ENCODE assay signal across 27 cellular contexts in the genomic region with DNA sequence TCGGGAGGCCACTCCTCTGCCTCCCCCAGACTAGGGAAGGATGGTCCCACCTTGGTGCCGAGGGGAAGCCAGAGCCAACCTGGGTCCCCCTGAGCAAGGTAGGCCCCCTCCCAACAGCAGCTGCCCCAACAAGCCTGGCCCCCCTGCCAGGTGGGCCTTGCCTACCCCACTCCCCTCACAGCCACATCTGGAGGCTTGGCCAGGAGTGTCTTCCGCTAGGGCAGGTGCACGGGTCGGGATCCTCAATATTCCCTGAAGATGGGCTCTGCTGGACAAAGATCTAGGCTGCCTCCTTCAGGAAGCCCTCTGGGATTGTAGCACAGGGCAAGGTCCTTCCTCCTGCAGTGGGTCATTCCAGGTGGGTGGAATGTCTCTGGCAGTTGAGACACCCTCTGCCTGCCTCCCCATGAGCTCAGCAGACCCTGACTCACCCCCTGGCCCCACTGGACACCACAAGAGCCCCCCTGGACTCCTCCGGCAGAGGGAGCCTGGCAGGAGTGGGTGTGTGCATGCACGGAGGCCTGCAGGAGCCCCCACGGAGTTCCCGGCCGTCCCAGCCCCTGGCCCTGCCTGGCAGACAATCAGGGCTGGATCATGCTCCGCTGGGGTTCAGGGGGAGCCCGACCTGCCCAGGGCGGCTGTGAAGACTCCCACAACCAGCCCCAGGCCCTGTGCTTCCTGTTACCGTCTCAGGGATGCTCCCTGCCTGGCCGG. TPM values are rescaled to one million over a fixed set of nuclear protein-coding genes. Genes with fewer than 3 reads are reported as not detected.
"Had no signal": no experiment of that assay in that cellular context is flagged by ENCODE, and none has a peak within 500 bp of the region (broad histone marks: within the 10 kb centered on the region; RNA-seq: fewer than 3 reads in every experiment).

No MANE protein-coding gene starts in this region.

- H3K27ac Mint-ChIP-seq: activated CD8-positive, alpha-beta memory T cell treated with anti-CD3 and anti-CD28 coated beads, Interleukin-2, amount 10 ng/mL, durations not matched to agents 7 days and 5 days; activated CD8-positive, alpha-beta T cell treated with anti-CD3 and anti-CD28 coated beads for 36 hours; activated naive CD4-positive, alpha-beta T cell treated with anti-CD3 and anti-CD28 coated beads, Interleukin-2, amount 50 U/mL, for 24 hours; effector memory CD8-positive, alpha-beta T cell; memory B cell; natural killer cell treated with Interleukin-12 subunit alpha and Interleukin-12 subunit beta and Interleukin-15 and Interleukin-18, amount 100 ng/mL, for 72 hours; stimulated activated naive CD8-positive, alpha-beta T cell treated with anti-CD3 and anti-CD28 coated beads, Interleukin-15, Interleukin-2, amounts not matched to agents 100 ng/mL and 50 ng/mL, for 24 hours; T-helper 17 cell had no signal

- H3K4me3 Mint-ChIP-seq: activated CD8-positive, alpha-beta memory T cell treated with anti-CD3 and anti-CD28 coated beads, Interleukin-2, amount 10 ng/mL, durations not matched to agents 7 days and 5 days; activated CD8-positive, alpha-beta T cell treated with anti-CD3 and anti-CD28 coated beads for 36 hours; activated naive CD4-positive, alpha-beta T cell treated with anti-CD3 and anti-CD28 coated beads, Interleukin-2, amount 50 U/mL, for 24 hours; effector memory CD8-positive, alpha-beta T cell; memory B cell; natural killer cell treated with Interleukin-12 subunit alpha and Interleukin-12 subunit beta and Interleukin-15 and Interleukin-18, amount 100 ng/mL, for 72 hours; stimulated activated naive CD8-positive, alpha-beta T cell treated with anti-CD3 and anti-CD28 coated beads, Interleukin-15, Interleukin-2, amounts not matched to agents 100 ng/mL and 50 ng/mL, for 24 hours; T-helper 17 cell had no signal

- FAIRE-seq: endothelial cell of umbilical vein, islet of Langerhans had no signal

- H3K4me1 Mint-ChIP-seq: activated CD8-positive, alpha-beta memory T cell treated with anti-CD3 and anti-CD28 coated beads, Interleukin-2, amount 10 ng/mL, durations not matched to agents 7 days and 5 days; activated naive CD4-positive, alpha-beta T cell treated with anti-CD3 and anti-CD28 coated beads, Interleukin-2, amount 50 U/mL, for 24 hours; memory B cell; T-helper 17 cell had no signal

- H3K4me3 ChIP-seq: esophagus squamous epithelium, gastroesophageal sphincter, heart left ventricle, ovary, prostate gland, transverse colon, uterus had no signal

- H3K36me3 Mint-ChIP-seq: activated naive CD4-positive, alpha-beta T cell treated with anti-CD3 and anti-CD28 coated beads, Interleukin-2, amount 50 U/mL, for 24 hours; natural killer cell treated with Interleukin-12 subunit alpha and Interleukin-12 subunit beta and Interleukin-15 and Interleukin-18, amount 100 ng/mL, for 72 hours had no signal

- H3K27ac ChIP-seq: brain microvascular endothelial cell, esophagus squamous epithelium, gastroesophageal sphincter, neutrophil, ovary, prostate gland, transverse colon, uterus had no signal

- H3K9me3 ChIP-seq: esophagus squamous epithelium, gastroesophageal sphincter, heart left ventricle, neutrophil, ovary, prostate gland, transverse colon, uterus had no signal

- H3K4me1 ChIP-seq: prostate gland, uterus had no signal

- H3K27me3 ChIP-seq: ovary, uterus had no signal

- ATAC-seq: activated CD8-positive, alpha-beta memory T cell treated with anti-CD3 and anti-CD28 coated beads, Interleukin-2, amount 10 ng/mL, durations not matched to agents 7 days and 5 days; effector memory CD8-positive, alpha-beta T cell; gastroesophageal sphincter; heart left ventricle; T-helper 17 cell had no signal

- H3K9me3 Mint-ChIP-seq: activated naive CD4-positive, alpha-beta T cell treated with anti-CD3 and anti-CD28 coated beads, Interleukin-2, amount 50 U/mL, for 24 hours; natural killer cell treated with Interleukin-12 subunit alpha and Interleukin-12 subunit beta and Interleukin-15 and Interleukin-18, amount 100 ng/mL, for 72 hours; stimulated activated naive CD8-positive, alpha-beta T cell treated with anti-CD3 and anti-CD28 coated beads, Interleukin-15, Interleukin-2, amounts not matched to agents 100 ng/mL and 50 ng/mL, for 24 hours had no signal

- H3K27me3 Mint-ChIP-seq: activated CD8-positive, alpha-beta memory T cell treated with anti-CD3 and anti-CD28 coated beads, Interleukin-2, amount 10 ng/mL, durations not matched to agents 7 days and 5 days; activated CD8-positive, alpha-beta T cell treated with anti-CD3 and anti-CD28 coated beads for 36 hours; activated naive CD4-positive, alpha-beta T cell treated with anti-CD3 and anti-CD28 coated beads, Interleukin-2, amount 50 U/mL, for 24 hours; effector memory CD8-positive, alpha-beta T cell; natural killer cell treated with Interleukin-12 subunit alpha and Interleukin-12 subunit beta and Interleukin-15 and Interleukin-18, amount 100 ng/mL, for 72 hours; stimulated activated naive CD8-positive, alpha-beta T cell treated with anti-CD3 and anti-CD28 coated beads, Interleukin-15, Interleukin-2, amounts not matched to agents 100 ng/mL and 50 ng/mL, for 24 hours; T-helper 17 cell had no signal

- DNase-seq: activated CD4-positive, alpha-beta T cell treated with anti-CD3 and anti-CD28 coated beads for 48 hours; activated CD4-positive, CD25-positive, alpha-beta regulatory T cell; activated CD8-positive, alpha-beta memory T cell treated with anti-CD3 and anti-CD28 coated beads, Interleukin-2, amount 10 ng/mL, durations not matched to agents 7 days and 5 days; activated CD8-positive, alpha-beta T cell treated with anti-CD3 and anti-CD28 coated beads for 36 hours; activated gamma-delta T cell treated with Interleukin-2 at 50 U/mL for 16 hours; activated T-cell treated with anti-CD3 and anti-CD28 coated beads for 4 hours; brain microvascular endothelial cell; effector memory CD8-positive, alpha-beta T cell; esophagus squamous epithelium; heart left ventricle; ovary; stimulated activated CD4-positive, alpha-beta T cell treated with anti-CD3 and anti-CD28 coated beads, Interleukin-1b, Interleukin-23, amount 100 ng/mL, for 48 hours; T-helper 17 cell; transverse colon; uterus had no signal

- H3K36me3 ChIP-seq: brain microvascular endothelial cell, esophagus squamous epithelium, gastroesophageal sphincter, heart left ventricle, neutrophil, ovary, prostate gland, transverse colon, uterus had no signal

RNA-seq across cellular contexts. Expression of gene C1QTNF8, which starts 0.4 kb away (rescaled TPM):
- total RNA-seq: activated CD8-positive, alpha-beta memory T cell treated with anti-CD3 and anti-CD28 coated beads, Interleukin-2, amount 10 ng/mL, durations not matched to agents 7 days and 5 days; activated CD8-positive, alpha-beta T cell treated with anti-CD3 and anti-CD28 coated beads for 36 hours; dermis microvascular lymphatic vessel endothelial cell; endothelial cell of umbilical vein; esophagus squamous epithelium; gastroesophageal sphincter; heart left ventricle; lower leg skin; natural killer cell treated with Interleukin-12 subunit alpha and Interleukin-12 subunit beta and Interleukin-15 and Interleukin-18, amount 100 ng/mL, for 72 hours; skeletal muscle tissue; T-helper 17 cell; transverse colon; uterus had no signal
- polyA plus RNA-seq: endothelial cell of umbilical vein, heart left ventricle, ovary had no signal

RNA-seq across cellular contexts. Expression of gene SSTR5, which starts 23.1 kb away (rescaled TPM):
- total RNA-seq: activated CD8-positive, alpha-beta memory T cell treated with anti-CD3 and anti-CD28 coated beads, Interleukin-2, amount 10 ng/mL, durations not matched to agents 7 days and 5 days; activated CD8-positive, alpha-beta T cell treated with anti-CD3 and anti-CD28 coated beads for 36 hours; esophagus squamous epithelium; gastroesophageal sphincter; natural killer cell treated with Interleukin-12 subunit alpha and Interleukin-12 subunit beta and Interleukin-15 and Interleukin-18, amount 100 ng/mL, for 72 hours; ovary; skeletal muscle tissue; T-helper 17 cell; transverse colon; uterus had no signal
- polyA plus RNA-seq: ovary had no signal

RNA-seq across cellular contexts. Expression of gene CACNA1H, which starts 57.3 kb away (rescaled TPM):
- total RNA-seq: endothelial cell of umbilical vein had no signal
